23 cellular contexts compared by ENCODE assay signal in genomic region chr2:240636563-240637115, GRCh38. TPM values are rescaled to one million over a fixed set of nuclear protein-coding genes. Genes with fewer than 3 reads are reported as not detected.
"Had no signal": no experiment of that assay in that cellular context is flagged by ENCODE, and none has a peak within 500 bp of the region (broad histone marks: within the 10 kb centered on the region; RNA-seq: fewer than 3 reads in every experiment).

No MANE protein-coding gene starts in this region.

- H3K9me3 ChIP-seq: ascending aorta, psoas muscle had no signal

- H3K4me3 ChIP-seq: ascending aorta, breast epithelium, mucosa of descending colon, psoas muscle had no signal

- H3K27me3 ChIP-seq: ascending aorta had no signal

- H3K36me3 ChIP-seq: ascending aorta, breast epithelium had no signal

- H3K4me1 ChIP-seq: ascending aorta, breast epithelium, psoas muscle had no signal

- H3K27ac ChIP-seq: ascending aorta, breast epithelium, epithelial cell of prostate, psoas muscle had no signal

- ATAC-seq: activated CD4-positive, alpha-beta T cell treated with anti-CD3 and anti-CD28 coated beads for 36 hours; activated naive CD8-positive, alpha-beta T cell treated with anti-CD3 and anti-CD28 coated beads, Interleukin-2, amount 50 U/mL, for 24 hours; naive thymus-derived CD8-positive, alpha-beta T cell; psoas muscle; sciatic nerve had no signal

- DNase-seq: activated CD4-positive, alpha-beta memory T cell treated with anti-CD3 and anti-CD28 coated beads for 36 hours; activated CD4-positive, alpha-beta T cell treated with anti-CD3 and anti-CD28 coated beads for 36 hours; activated naive CD4-positive, alpha-beta T cell treated with Interleukin-2 at 50 U/mL for 16 hours; activated naive CD8-positive, alpha-beta T cell treated with anti-CD3 and anti-CD28 coated beads, Interleukin-2, amount 50 U/mL, for 24 hours; foreskin melanocyte; immature natural killer cell; left colon; nucleus accumbens; SHP77; stimulated activated CD4-positive, alpha-beta T cell treated with anti-CD3 and anti-CD28 coated beads, Interleukin-1b, Interleukin-23, amount 100 ng/mL, for 48 hours; substantia nigra; trophoblast cell had no signal

RNA-seq across cellular contexts. Expression of gene GPR35, which starts 11.4 kb away (rescaled TPM):
- total RNA-seq: ascending aorta had no signal
- polyA plus RNA-seq: fibroblast of lung had no signal

RNA-seq across cellular contexts. Expression of gene AQP12B, which starts 46.0 kb away (rescaled TPM):
- total RNA-seq: activated CD4-positive, alpha-beta memory T cell treated with anti-CD3 and anti-CD28 coated beads for 36 hours; activated CD4-positive, alpha-beta T cell treated with anti-CD3 and anti-CD28 coated beads for 36 hours; ascending aorta; breast epithelium; cerebellum; dermis microvascular lymphatic vessel endothelial cell; fibroblast of lung; naive thymus-derived CD8-positive, alpha-beta T cell; psoas muscle; sciatic nerve; T-helper 1 cell treated with Interleukin-12 subunit alpha and Interleukin-12 subunit beta and Interleukin-4 antibody, amounts not matched to agents 30 ng/mL and 1 ng/mL, for 36 hours had no signal
- polyA plus RNA-seq: fibroblast of lung; immature natural killer cell; naive thymus-derived CD8-positive, alpha-beta T cell; psoas muscle had no signal

RNA-seq across cellular contexts. Expression of gene AQP12A, which starts 55.0 kb away (rescaled TPM):
- total RNA-seq: activated CD4-positive, alpha-beta memory T cell treated with anti-CD3 and anti-CD28 coated beads for 36 hours; activated CD4-positive, alpha-beta T cell treated with anti-CD3 and anti-CD28 coated beads for 36 hours; ascending aorta; breast epithelium; cerebellum; dermis microvascular lymphatic vessel endothelial cell; fibroblast of lung; naive thymus-derived CD8-positive, alpha-beta T cell; psoas muscle; sciatic nerve; T-helper 1 cell treated with Interleukin-12 subunit alpha and Interleukin-12 subunit beta and Interleukin-4 antibody, amounts not matched to agents 30 ng/mL and 1 ng/mL, for 36 hours had no signal
- polyA plus RNA-seq: fibroblast of lung; immature natural killer cell; naive thymus-derived CD8-positive, alpha-beta T cell; psoas muscle had no signal
